Comparison of ENCODE assay signal across 15 cellular contexts in genomic region chr1:199161319-199161680, GRCh38.
"Had no signal": no experiment of that assay in that cellular context is flagged by ENCODE, and none has a peak within 500 bp of the region (broad histone marks: within the 10 kb centered on the region; RNA-seq: fewer than 3 reads in every experiment).

No MANE protein-coding gene starts in this region.

- H3K27me3 Mint-ChIP-seq: stimulated activated naive CD8-positive, alpha-beta T cell treated with anti-CD3 and anti-CD28 coated beads, Interleukin-15, amount 100 ng/mL, for 72 hours had no signal

- H3K9me3 ChIP-seq: gastrocnemius medialis, left lung, testis, upper lobe of right lung had no signal

- H3K27ac Mint-ChIP-seq: activated T-cell treated with anti-CD3 and anti-CD28 coated beads, Interleukin-2, amount 50 U/mL, for 72 hours; stimulated activated naive CD8-positive, alpha-beta T cell treated with anti-CD3 and anti-CD28 coated beads, Interleukin-15, amount 100 ng/mL, for 72 hours; T-helper 2 cell treated with Interferon-gamma antibody and Interleukin-4, amounts not matched to agents 5 μg/mL and 100 μg/mL, for 36 hours had no signal

- DNase-seq: activated CD4-positive, alpha-beta T cell treated with anti-CD3 and anti-CD28 coated beads for 1 hour; activated T-cell treated with anti-CD3 and anti-CD28 coated beads, Interleukin-2, amount 50 U/mL, for 72 hours; central memory CD4-positive, alpha-beta T cell; cortex of kidney; effector memory CD4-positive, alpha-beta T cell; gastrocnemius medialis; heart right ventricle; islet precursor cell; left lung; stimulated activated CD4-positive, alpha-beta T cell treated with anti-CD3 and anti-CD28 coated beads, Interleukin-4, amount 100 ng/mL, for 24 hours; stimulated activated naive CD8-positive, alpha-beta T cell treated with anti-CD3 and anti-CD28 coated beads, Interleukin-15, amount 100 ng/mL, for 72 hours; testis; upper lobe of right lung had no signal

- H3K27ac ChIP-seq: gastrocnemius medialis, heart right ventricle, left lung, testis, upper lobe of right lung had no signal

- H3K4me3 ChIP-seq: gastrocnemius medialis, heart right ventricle, left lung, testis, upper lobe of right lung had no signal

- H3K4me3 Mint-ChIP-seq: nephron; T-helper 2 cell treated with Interferon-gamma antibody and Interleukin-4, amounts not matched to agents 5 μg/mL and 100 μg/mL, for 36 hours had no signal

- H3K9me3 Mint-ChIP-seq: activated T-cell treated with anti-CD3 and anti-CD28 coated beads, Interleukin-2, amount 50 U/mL, for 72 hours; nephron; stimulated activated naive CD8-positive, alpha-beta T cell treated with anti-CD3 and anti-CD28 coated beads, Interleukin-15, amount 100 ng/mL, for 72 hours had no signal

- H3K27me3 ChIP-seq: gastrocnemius medialis, heart right ventricle, left lung, testis, upper lobe of right lung had no signal

- H3K36me3 ChIP-seq: gastrocnemius medialis, heart right ventricle, left lung, upper lobe of right lung had no signal

- H3K4me1 Mint-ChIP-seq: nephron had no signal

- ATAC-seq: gastrocnemius medialis; heart right ventricle; left lung; stimulated activated naive CD8-positive, alpha-beta T cell treated with anti-CD3 and anti-CD28 coated beads, Interleukin-15, amount 100 ng/mL, for 72 hours; upper lobe of right lung had no signal

- H3K4me1 ChIP-seq: gastrocnemius medialis, left lung, testis, upper lobe of right lung had no signal
